15 cellular contexts compared by ENCODE assay signal in genomic region chr5:173078878-173079277, GRCh38. TPM values are rescaled to one million over a fixed set of nuclear protein-coding genes. Genes with fewer than 3 reads are reported as not detected.
DNase-seq lines count a peak whose midpoint lies in the region; ATAC-seq and TF ChIP-seq lines count a peak whose summit lies in the region.
"Had no signal": no experiment of that assay in that cellular context is flagged by ENCODE, and none has a peak within 500 bp of the region (broad histone marks: within the 10 kb centered on the region; RNA-seq: fewer than 3 reads in every experiment).

No MANE protein-coding gene starts in this region.

- H3K4me1 ChIP-seq in heart left ventricle: peaks cover 0 to 37% (median 17%) of the 10 kb centered on the region in 12 donors

- no peaks in the 10 kb centered on the region for H3K27me3 Mint-ChIP-seq in memory B cell
- H3K27me3 Mint-ChIP-seq: CD4-positive, alpha-beta memory T cell had no signal

- no peak overlapping the region for H3K4me3 ChIP-seq in heart left ventricle
- H3K4me3 ChIP-seq: BLaER1 treated with 17β-estradiol and CSF1 and Interleukin-3, amounts not matched to agents 10 nM and 100 nM had no signal

- peaks cover 0 to 33% (median 23%) of the 10 kb centered on the region in 9 donors for H3K36me3 ChIP-seq in heart left ventricle

- H3K4me3 Mint-ChIP-seq in memory B cell: no peak overlapping the region
- H3K4me3 Mint-ChIP-seq: CD4-positive, alpha-beta memory T cell had no signal

- H3K4me1 Mint-ChIP-seq in memory B cell: peaks cover 19% of the 10 kb centered on the region

- TF ChIP-seq POLR2A in heart left ventricle (IDR thresholded peaks at IDR 0.05): no peak

- H3K36me3 Mint-ChIP-seq in memory B cell: peaks cover 22% of the 10 kb centered on the region

- H3K27ac Mint-ChIP-seq in memory B cell: peak overlapping the region; percentile 35

- DNase-seq in Right ventricle myocardium superior (no peak), cardiac septum (ENCODE audit: low spot score) (no peak), heart left ventricle (no peak), memory B cell (ENCODE audit: low spot score in 2 of 2) (no peak)
- DNase-seq: ACHN; CD4-positive, alpha-beta memory T cell; DMS153; DMS79 treated with DMSO at 0.1 percent for 48 hours; EL; IMR-90 had no signal

- ATAC-seq in Right ventricle myocardium superior (ENCODE audit: poor library complexity): peak; percentile 91
- ATAC-seq in heart left ventricle: peak; percentile 80 to 88 (median 86)
- no peak for ATAC-seq in memory B cell (ENCODE audit: low read depth)
- no peak for ATAC-seq in GM18517 (IDR thresholded peaks at IDR 0.05; ENCODE audit: unreplicated experiment)
- no peak for ATAC-seq in GM21528 (IDR thresholded peaks at IDR 0.05; ENCODE audit: low FRiP score, unreplicated experiment)
- ATAC-seq in HG03039 (IDR thresholded peaks at IDR 0.05; ENCODE audit: unreplicated experiment): no peak
- ATAC-seq: HCT116 had no signal

- H3K27ac ChIP-seq in heart left ventricle: peak overlapping the region in 3 of 12 donors; percentile 0 to 48 (median 1)
- H3K27ac ChIP-seq: BLaER1 treated with 17β-estradiol and CSF1 and Interleukin-3, amounts not matched to agents 10 nM and 100 nM had no signal

- peaks cover 2% of the 10 kb centered on the region for H3K9me3 Mint-ChIP-seq in memory B cell
- H3K9me3 Mint-ChIP-seq: CD4-positive, alpha-beta memory T cell had no signal

- H3K27me3 ChIP-seq in heart left ventricle: no peaks in the 10 kb centered on the region
- H3K27me3 ChIP-seq: BLaER1 treated with 17β-estradiol and CSF1 and Interleukin-3, amounts not matched to agents 10 nM and 100 nM had no signal

- no peaks in the 10 kb centered on the region for H3K9me3 ChIP-seq in heart left ventricle

- intact Hi-C loops in Right ventricle myocardium superior (cut with DNase I): no loop called here
- intact Hi-C loops in cardiac septum (cut with DNase I): no loop called here
- intact Hi-C loops in heart left ventricle (cut with DNase I): no loop called here

- no peak for TF ChIP-seq CTCF in heart left ventricle (IDR thresholded peaks at IDR 0.05)

- WGBS in heart left ventricle, 4 donors: 40 to 50% (median 43%) methylated on average over 3 of the region's 3 CpGs

RNA-seq across cellular contexts. Expression of gene CREBRF, which starts 22.7 kb away (rescaled TPM):
- total RNA-seq in Right ventricle myocardium superior (23.9 TPM), cardiac septum (20.2 TPM), heart left ventricle (10 to 100 TPM; 13.5 to 47.7 (median 24.0) TPM)
- polyA plus RNA-seq in heart left ventricle: 1 to 10 TPM; 2.7 to 7.0 TPM

Comparison
In these comparisons a context has a peak if more than half of its experiments do, and no peak if none do; other contexts are left out.
1. ATAC-seq: peak in Right ventricle myocardium superior (single experiment) and heart left ventricle (4 of 4); none in memory B cell (single experiment), GM18517 (single experiment), GM21528 (single experiment) and HG03039 (single experiment).